Comparison of ENCODE assay signal across 15 cellular contexts in genomic region chr6:3919130-3919628, GRCh38.
DNase-seq lines count a peak whose midpoint lies in the region; ATAC-seq, FAIRE-seq and TF ChIP-seq lines count a peak whose summit lies in the region.
"Had no signal": no experiment of that assay in that cellular context is flagged by ENCODE, and none has a peak within 500 bp of the region (broad histone marks: within the 10 kb centered on the region; RNA-seq: fewer than 3 reads in every experiment).

No MANE protein-coding gene starts in this region.

- H3K4me3 ChIP-seq in adipocyte (ENCODE audit: low read length): peak overlapping the region; percentile 20
- H3K4me3 ChIP-seq in endodermal cell (ENCODE audit: low read length): no peak overlapping the region
- H3K4me3 ChIP-seq: suprapubic skin had no signal

- FAIRE-seq in HTR-8/SVneo (lab: Jason Lieb, UNC): peak; percentile 86

- no peak for ATAC-seq in GM19035 (IDR thresholded peaks at IDR 0.05; ENCODE audit: unreplicated experiment)
- ATAC-seq: naive thymus-derived CD8-positive, alpha-beta T cell had no signal

- no peaks in the 10 kb centered on the region for H3K36me3 Mint-ChIP-seq in endodermal cell (ENCODE audit: low read depth)
- H3K36me3 Mint-ChIP-seq: brain had no signal

- DNase-seq in AG08395 (ENCODE audit: low spot score): peak; percentile 31
- peak; percentile 29 for DNase-seq in HTR-8/SVneo (ENCODE audit: insufficient read length, low spot score)
- DNase-seq in adipocyte (ENCODE audit: low read depth): peak; percentile 85
- DNase-seq in iris pigment epithelial cell (ENCODE audit: low read depth): peak; percentile 75
- DNase-seq in endodermal cell: no peak
- DNase-seq in inferior parietal cortex (ENCODE audit: extremely low spot score): no peak
- DNase-seq in GM20000 (ENCODE audit: low spot score): no peak
- DNase-seq: glutamatergic neuron; GOT3; naive thymus-derived CD8-positive, alpha-beta T cell; NCI-H1930; T-helper 1 cell had no signal

- H3K36me3 ChIP-seq in adipocyte (ENCODE audit: control insufficient read depth, insufficient read depth, low read length, severe bottlenecking): no peaks in the 10 kb centered on the region
- no peaks in the 10 kb centered on the region for H3K36me3 ChIP-seq in endodermal cell (ENCODE audit: control insufficient read depth, insufficient read depth, low read length)
- H3K36me3 ChIP-seq: suprapubic skin had no signal

- 94% methylated on average over 4 to 6 of the region's 6 CpGs for WGBS in endodermal cell (ENCODE audit: insufficient coverage in 1 of 2, insufficient read length in 1 of 2), 2 experiments

- no peak for TF ChIP-seq CTCF in endodermal cell (conservative IDR thresholded peaks at IDR 0.05)
- TF ChIP-seq CTCF in GM20000 (IDR thresholded peaks at IDR 0.05; ENCODE audit: extremely low read depth, missing control alignments): no peak

- no peak overlapping the region for H3K27ac Mint-ChIP-seq in endodermal cell

- peaks cover 42% of the 10 kb centered on the region for H3K9me3 Mint-ChIP-seq in endodermal cell

- no peaks in the 10 kb centered on the region for H3K27me3 ChIP-seq in adipocyte (replicated peaks; ENCODE audit: control insufficient read depth, insufficient read depth, low read length)
- H3K27me3 ChIP-seq in endodermal cell (ENCODE audit: control insufficient read depth, insufficient read depth, low read length, poor library complexity, severe bottlenecking): no peaks in the 10 kb centered on the region
- H3K27me3 ChIP-seq: suprapubic skin had no signal

- no peak overlapping the region for H3K27ac ChIP-seq in endodermal cell (ENCODE audit: low read depth, low read length)
- H3K27ac ChIP-seq: suprapubic skin had no signal

- no peaks in the 10 kb centered on the region for H3K4me1 Mint-ChIP-seq in endodermal cell

- peaks cover 19% of the 10 kb centered on the region for H3K4me1 ChIP-seq in adipocyte (ENCODE audit: control insufficient read depth, insufficient read depth, low read length)
- H3K4me1 ChIP-seq in endodermal cell (ENCODE audit: control insufficient read depth, insufficient read depth, low read length): no peaks in the 10 kb centered on the region

- peak overlapping the region; percentile 39 for H3K9ac ChIP-seq in adipocyte (ENCODE audit: low read length)
- no peak overlapping the region for H3K9ac ChIP-seq in endodermal cell (ENCODE audit: extremely low read depth, low read length, poor library complexity, severe bottlenecking)

- no peak overlapping the region for H3K4me3 Mint-ChIP-seq in endodermal cell
- H3K4me3 Mint-ChIP-seq: brain; naive thymus-derived CD8-positive, alpha-beta T cell had no signal

- peaks cover 3% of the 10 kb centered on the region for H3K9me3 ChIP-seq in adipocyte (ENCODE audit: control insufficient read depth, low read length)
- peaks cover 39% of the 10 kb centered on the region for H3K9me3 ChIP-seq in endodermal cell (ENCODE audit: control insufficient read depth, low read length)
- H3K9me3 ChIP-seq: suprapubic skin had no signal

- H3K27me3 Mint-ChIP-seq in endodermal cell (ENCODE audit: insufficient read depth): peaks cover 6% of the 10 kb centered on the region

Comparison
In these comparisons a context has a peak if more than half of its experiments do, and no peak if none do; other contexts are left out.
1. DNase-seq: peak in AG08395 (single experiment), HTR-8/SVneo (single experiment), adipocyte (single experiment) and iris pigment epithelial cell (single experiment); none in endodermal cell (single experiment), inferior parietal cortex (single experiment) and GM20000 (single experiment).